ENCODE assay signal across 1 cellular context in the genomic region with DNA sequence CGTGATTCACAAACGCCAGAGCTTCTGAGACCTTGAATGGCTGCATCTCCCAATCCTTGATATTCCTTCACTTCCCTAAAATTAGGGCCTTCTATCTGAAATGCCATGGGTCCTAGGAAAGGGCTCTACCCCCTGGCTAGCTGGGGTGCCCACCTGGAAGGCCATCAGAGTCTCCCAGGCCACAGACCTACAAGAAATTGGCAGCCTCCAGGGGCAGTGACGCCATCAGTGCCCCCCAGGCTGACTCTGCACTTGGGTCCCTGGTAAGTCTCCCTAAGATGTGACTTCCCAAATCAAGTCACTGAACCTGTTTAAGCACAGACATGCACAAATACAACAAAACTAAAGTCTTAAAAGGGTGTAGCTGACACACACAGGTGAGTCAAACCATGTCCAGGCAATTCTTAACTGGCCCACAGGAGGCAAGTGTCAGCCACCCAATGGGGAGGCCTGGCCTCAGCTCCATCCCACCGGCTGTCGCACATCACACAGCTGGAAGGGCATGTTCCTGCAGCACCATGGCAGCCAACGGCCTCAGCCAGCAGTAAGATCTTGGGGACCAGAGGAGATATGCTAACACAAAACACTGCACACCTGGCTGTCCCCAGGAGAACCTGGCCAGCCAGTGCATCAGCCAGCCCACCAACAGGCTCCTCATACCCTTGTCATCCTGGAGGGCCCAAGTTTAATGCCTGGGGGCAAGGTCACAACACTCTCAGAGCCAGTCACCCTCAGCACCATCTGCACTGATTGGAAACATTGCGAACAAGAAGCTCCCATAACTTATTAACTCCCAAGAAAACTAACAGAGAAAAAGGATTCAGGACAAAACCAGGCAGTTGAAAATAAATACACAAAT.
TF ChIP-seq lines count a peak whose summit lies in the region.

No MANE protein-coding gene starts in this region.

TF ChIP-seq in H1, 55 proteins besides CTCF, POLR2A, EP300 and RAD21:
- no peak for TF ChIP-seq NRF1 (IDR thresholded peaks at IDR 0.05; ENCODE audit: low read depth, low read length)
- no peak for TF ChIP-seq KDM5A (IDR thresholded peaks at IDR 0.05; ENCODE audit: low read length)
- TF ChIP-seq, protein P1, sequence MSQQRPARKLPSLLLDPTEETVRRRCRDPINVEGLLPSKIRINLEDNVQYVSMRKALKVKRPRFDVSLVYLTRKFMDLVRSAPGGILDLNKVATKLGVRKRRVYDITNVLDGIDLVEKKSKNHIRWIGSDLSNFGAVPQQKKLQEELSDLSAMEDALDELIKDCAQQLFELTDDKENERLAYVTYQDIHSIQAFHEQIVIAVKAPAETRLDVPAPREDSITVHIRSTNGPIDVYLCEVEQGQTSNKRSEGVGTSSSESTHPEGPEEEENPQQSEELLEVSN (IDR thresholded peaks at IDR 0.05) = no peak
- no peak for TF ChIP-seq MAFK (IDR thresholded peaks at IDR 0.05; ENCODE audit: low read depth, low read length)
- no peak for TF ChIP-seq ASH2L (IDR thresholded peaks at IDR 0.05; ENCODE audit: low read length)
- TF ChIP-seq JUN (IDR thresholded peaks at IDR 0.05; ENCODE audit: low read depth, low read length) = no peak
- TF ChIP-seq SUZ12 (IDR thresholded peaks at IDR 0.05; ENCODE audit: low read length) = no peak
